Comparison of ENCODE assay signal across 11 cellular contexts in the genomic region with DNA sequence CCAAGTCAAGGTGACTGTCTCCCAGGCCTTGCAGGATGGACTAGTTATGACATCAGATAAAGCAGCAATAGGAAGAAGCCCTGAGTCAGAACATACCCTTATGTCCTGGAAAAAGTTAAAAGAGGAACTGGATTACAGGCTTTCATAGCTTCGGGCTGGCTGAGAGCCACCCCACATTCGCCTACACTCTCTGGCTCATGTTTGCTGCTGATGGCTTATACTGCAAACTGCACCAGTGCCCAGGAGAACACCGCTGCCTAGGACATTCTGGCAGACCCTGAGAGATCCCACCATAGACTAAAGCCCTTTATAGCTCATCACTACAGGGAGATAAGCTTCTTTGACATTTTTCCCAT. TPM values are rescaled to one million over a fixed set of nuclear protein-coding genes. Genes with fewer than 3 reads are reported as not detected.
A peak's percentile ranks its signal among the peaks of the same experiment; 100 is the strongest.
DNase-seq lines count a peak whose midpoint lies in the region; ATAC-seq, FAIRE-seq and TF ChIP-seq lines count a peak whose summit lies in the region.
"Had no signal": no experiment of that assay in that cellular context is flagged by ENCODE, and none has a peak within 500 bp of the region (broad histone marks: within the 10 kb centered on the region; RNA-seq: fewer than 3 reads in every experiment).

No MANE protein-coding gene starts in this region.

- FAIRE-seq in urothelium cell line (lab: Jason Lieb, UNC): no peak
- FAIRE-seq: H1 had no signal

- H3K36me3 ChIP-seq in ascending aorta: no peaks in the 10 kb centered on the region
- H3K36me3 ChIP-seq: adrenal gland had no signal

- DNase-seq in Kasumi-1 (lab: John Stamatoyannopoulos, UW): peak; percentile 91 to 92
- peak in 1 of 2 donors; percentile 69 for DNase-seq in ascending aorta (ENCODE audit: low spot score in 2 of 2)
- DNase-seq in left lobe of liver (ENCODE audit: low spot score): no peak
- peak; percentile 26 for DNase-seq in urothelium cell line (ENCODE audit: low spot score)
- DNase-seq in NCI-H774 (lab: John Stamatoyannopoulos, UW): no peak
- DNase-seq in NCI-H2029 treated with DMSO at 0.1 percent for 48 hours (lab: John Stamatoyannopoulos, UW): no peak
- DNase-seq: activated CD4-positive, alpha-beta T cell treated with anti-CD3 and anti-CD28 coated beads for 4 hours; NCI-H748 treated with DMSO at 0.1 percent for 48 hours had no signal

- H3K27me3 ChIP-seq in ascending aorta: no peaks in the 10 kb centered on the region
- H3K27me3 ChIP-seq: adrenal gland had no signal

- intact Hi-C loops in ascending aorta (cut with DNase I): loop anchor here (5.0 to 10.0 kb wide), 2 partner anchors 149 to 927 kb away; no protein-coding TSS in a partner anchor

- no peak for TF ChIP-seq CTCF in ascending aorta (IDR thresholded peaks at IDR 0.05)

- no peaks in the 10 kb centered on the region for H3K9me3 ChIP-seq in ascending aorta
- H3K9me3 ChIP-seq: adrenal gland had no signal

- no peak overlapping the region for H3K4me3 ChIP-seq in ascending aorta
- H3K4me3 ChIP-seq: adrenal gland had no signal

- ATAC-seq in left lobe of liver (peak; percentile 37), GM21360 (IDR thresholded peaks at IDR 0.05; ENCODE audit: unreplicated experiment) (no peak)

- peaks cover 8 to 31% of the 10 kb centered on the region in 2 donors for H3K4me1 ChIP-seq in ascending aorta

- peak overlapping the region; percentile 20 to 63 for H3K27ac ChIP-seq in ascending aorta

RNA-seq across cellular contexts. Expression of a gene that starts 20.3 kb away (rescaled TPM):
- total RNA-seq in ascending aorta: 5.6 TPM
- 6.0 TPM for total RNA-seq in left lobe of liver

Comparison
In these comparisons a context has a peak if more than half of its experiments do, and no peak if none do; other contexts are left out.
1. DNase-seq: peak in Kasumi-1 (2 of 2) and urothelium cell line (single experiment); none in left lobe of liver (single experiment), NCI-H774 (single experiment) and NCI-H2029 treated with DMSO at 0.1 percent for 48 hours (single experiment).